ENCODE assay signal across 2 cellular contexts in the genomic region with DNA sequence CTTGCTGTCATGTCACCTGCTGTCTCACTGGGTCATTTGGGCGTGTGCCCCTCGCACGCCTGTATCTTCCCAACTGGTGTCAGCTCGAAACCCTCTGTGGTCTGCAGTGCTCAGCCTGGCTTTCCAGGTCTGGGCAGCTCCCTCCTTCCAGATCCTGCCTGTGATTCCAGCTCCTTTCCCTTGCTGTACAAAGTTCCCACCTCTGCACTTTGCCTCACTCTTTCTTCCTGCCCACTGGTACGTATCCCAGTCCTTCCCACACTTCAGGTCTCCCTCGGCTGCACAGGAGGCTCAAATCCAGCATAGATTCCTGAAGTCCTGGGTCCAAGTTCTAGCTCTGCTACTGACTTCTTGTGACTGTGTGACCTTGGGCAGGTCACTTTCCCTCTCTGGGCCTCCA.
TF ChIP-seq lines count a peak whose summit lies in the region.

No MANE protein-coding gene starts in this region.

TF ChIP-seq in HEK293, 187 proteins besides CTCF, POLR2A, EP300 and RAD21:
- TF ChIP-seq, protein P1, sequence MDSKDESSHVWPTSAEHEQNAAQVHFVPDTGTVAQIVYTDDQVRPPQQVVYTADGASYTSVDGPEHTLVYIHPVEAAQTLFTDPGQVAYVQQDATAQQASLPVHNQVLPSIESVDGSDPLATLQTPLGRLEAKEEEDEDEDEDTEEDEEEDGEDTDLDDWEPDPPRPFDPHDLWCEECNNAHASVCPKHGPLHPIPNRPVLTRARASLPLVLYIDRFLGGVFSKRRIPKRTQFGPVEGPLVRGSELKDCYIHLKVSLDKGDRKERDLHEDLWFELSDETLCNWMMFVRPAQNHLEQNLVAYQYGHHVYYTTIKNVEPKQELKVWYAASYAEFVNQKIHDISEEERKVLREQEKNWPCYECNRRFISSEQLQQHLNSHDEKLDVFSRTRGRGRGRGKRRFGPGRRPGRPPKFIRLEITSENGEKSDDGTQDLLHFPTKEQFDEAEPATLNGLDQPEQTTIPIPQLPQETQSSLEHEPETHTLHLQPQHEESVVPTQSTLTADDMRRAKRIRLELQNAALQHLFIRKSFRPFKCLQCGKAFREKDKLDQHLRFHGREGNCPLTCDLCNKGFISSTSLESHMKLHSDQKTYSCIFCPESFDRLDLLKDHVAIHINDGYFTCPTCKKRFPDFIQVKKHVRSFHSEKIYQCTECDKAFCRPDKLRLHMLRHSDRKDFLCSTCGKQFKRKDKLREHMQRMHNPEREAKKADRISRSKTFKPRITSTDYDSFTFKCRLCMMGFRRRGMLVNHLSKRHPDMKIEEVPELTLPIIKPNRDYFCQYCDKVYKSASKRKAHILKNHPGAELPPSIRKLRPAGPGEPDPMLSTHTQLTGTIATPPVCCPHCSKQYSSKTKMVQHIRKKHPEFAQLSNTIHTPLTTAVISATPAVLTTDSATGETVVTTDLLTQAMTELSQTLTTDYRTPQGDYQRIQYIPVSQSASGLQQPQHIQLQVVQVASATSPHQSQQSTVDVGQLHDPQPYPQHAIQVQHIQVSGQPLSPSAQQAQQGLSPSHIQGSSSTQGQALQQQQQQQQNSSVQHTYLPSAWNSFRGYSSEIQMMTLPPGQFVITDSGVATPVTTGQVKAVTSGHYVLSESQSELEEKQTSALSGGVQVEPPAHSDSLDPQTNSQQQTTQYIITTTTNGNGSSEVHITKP (tag by site-specific recombination; IDR thresholded peaks at IDR 0.05): no peak
- TF ChIP-seq GLIS1 (tag by site-specific recombination; IDR thresholded peaks at IDR 0.05) (no peak), ZNF335 (tag by site-specific recombination; conservative IDR thresholded peaks at IDR 0.05) (no peak), RBAK (tag by site-specific recombination; IDR thresholded peaks at IDR 0.05) (no peak), ZFHX2 (tag by site-specific recombination; conservative IDR thresholded peaks at IDR 0.05) (peak; percentile 43), ZNF221 (tag by site-specific recombination; IDR thresholded peaks at IDR 0.05; ENCODE audit: borderline replicate concordance) (no peak), ZNF600 (tag by site-specific recombination; IDR thresholded peaks at IDR 0.05) (no peak), EGR2 (tag by site-specific recombination; IDR thresholded peaks at IDR 0.05; ENCODE audit: low read depth) (peak; percentile 74), ZNF768 (tag by site-specific recombination; IDR thresholded peaks at IDR 0.05) (0 out of 2 replicates have a peak, but pooled peaks have one; percentile 14)
- TF ChIP-seq, protein P2, sequence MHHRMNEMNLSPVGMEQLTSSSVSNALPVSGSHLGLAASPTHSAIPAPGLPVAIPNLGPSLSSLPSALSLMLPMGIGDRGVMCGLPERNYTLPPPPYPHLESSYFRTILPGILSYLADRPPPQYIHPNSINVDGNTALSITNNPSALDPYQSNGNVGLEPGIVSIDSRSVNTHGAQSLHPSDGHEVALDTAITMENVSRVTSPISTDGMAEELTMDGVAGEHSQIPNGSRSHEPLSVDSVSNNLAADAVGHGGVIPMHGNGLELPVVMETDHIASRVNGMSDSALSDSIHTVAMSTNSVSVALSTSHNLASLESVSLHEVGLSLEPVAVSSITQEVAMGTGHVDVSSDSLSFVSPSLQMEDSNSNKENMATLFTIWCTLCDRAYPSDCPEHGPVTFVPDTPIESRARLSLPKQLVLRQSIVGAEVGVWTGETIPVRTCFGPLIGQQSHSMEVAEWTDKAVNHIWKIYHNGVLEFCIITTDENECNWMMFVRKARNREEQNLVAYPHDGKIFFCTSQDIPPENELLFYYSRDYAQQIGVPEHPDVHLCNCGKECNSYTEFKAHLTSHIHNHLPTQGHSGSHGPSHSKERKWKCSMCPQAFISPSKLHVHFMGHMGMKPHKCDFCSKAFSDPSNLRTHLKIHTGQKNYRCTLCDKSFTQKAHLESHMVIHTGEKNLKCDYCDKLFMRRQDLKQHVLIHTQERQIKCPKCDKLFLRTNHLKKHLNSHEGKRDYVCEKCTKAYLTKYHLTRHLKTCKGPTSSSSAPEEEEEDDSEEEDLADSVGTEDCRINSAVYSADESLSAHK (tag by site-specific recombination; IDR thresholded peaks at IDR 0.05): no peak
TF ChIP-seq in HEK293: peak in this region for 3.

TF ChIP-seq in H1, 55 proteins besides CTCF, POLR2A, EP300 and RAD21 (continued from another document):
- TF ChIP-seq GABPA (IDR thresholded peaks at IDR 0.05; ENCODE audit: borderline replicate concordance, insufficient read depth, low read length) (no peak), CHD1 (IDR thresholded peaks at IDR 0.05; ENCODE audit: low read depth, low read length) (no peak), TAF7 (optimal IDR thresholded peaks at IDR 0.05; ENCODE audit: borderline replicate concordance, low read depth, low read length) (no peak), YY1 (IDR thresholded peaks at IDR 0.05; ENCODE audit: low read depth, low read length) (no peak), RFX5 (IDR thresholded peaks at IDR 0.05; ENCODE audit: borderline replicate concordance, low read depth, low read length) (no peak), CTBP2 (IDR thresholded peaks at IDR 0.05; ENCODE audit: borderline replicate concordance, insufficient read depth, insufficient read length, low read length) (no peak), ASH2L (IDR thresholded peaks at IDR 0.05; ENCODE audit: low read length) (no peak)
